ENCODE assay signal across 32 cellular contexts in genomic region chr11:78878631-78879030, GRCh38.
"Had no signal": no experiment of that assay in that cellular context is flagged by ENCODE, and none has a peak within 500 bp of the region (broad histone marks: within the 10 kb centered on the region; RNA-seq: fewer than 3 reads in every experiment).

No MANE protein-coding gene starts in this region.

- H3K9me3 ChIP-seq: gastroesophageal sphincter, left ventricle myocardium inferior, lower lobe of right lung, neutrophil, pancreas, right lobe of liver, suprapubic skin, transverse colon, upper lobe of right lung, uterus had no signal

- H3K27ac ChIP-seq: dorsolateral prefrontal cortex, epithelial cell of prostate, gastroesophageal sphincter, heart right ventricle, left ventricle myocardium inferior, lower lobe of right lung, neutrophil, pancreas, right lobe of liver, suprapubic skin, transverse colon, upper lobe of right lung, uterus had no signal

- H3K27me3 ChIP-seq: dorsolateral prefrontal cortex, gastroesophageal sphincter, heart right ventricle, pancreas, right lobe of liver, suprapubic skin, transverse colon, upper lobe of right lung, uterus had no signal

- H3K4me3 Mint-ChIP-seq: immature natural killer cell; natural killer cell; neural crest cell; stimulated activated naive CD8-positive, alpha-beta T cell treated with anti-CD3 and anti-CD28 coated beads, Interleukin-15, amount 100 ng/mL, for 72 hours had no signal

- H3K4me3 ChIP-seq: dorsolateral prefrontal cortex, gastroesophageal sphincter, heart right ventricle, left ventricle myocardium inferior, lower lobe of right lung, pancreas, right lobe of liver, suprapubic skin, transverse colon, upper lobe of right lung, uterus had no signal

- DNase-seq: cerebellar nuclear complex; cortex of kidney; dorsolateral prefrontal cortex; effector CD4-positive, alpha-beta T cell; foreskin fibroblast; glutamatergic neuron; heart right ventricle; hippocampal formation; immature natural killer cell; islet precursor cell; kidney glomerular epithelial cell; left colon; left ventricle myocardium inferior; lower lobe of right lung; natural killer cell; right lobe of liver; small intestine; stimulated activated CD4-positive, alpha-beta T cell treated with anti-CD3 and anti-CD28 coated beads, Interleukin-12 subunit alpha, Interleukin-12 subunit beta, amount 100 ng/mL, for 4 hours; stimulated activated CD4-positive, alpha-beta T cell treated with anti-CD3 and anti-CD28 coated beads, Interleukin-1b, Interleukin-23, amount 100 ng/mL, for 48 hours; stimulated activated CD4-positive, alpha-beta T cell treated with anti-CD3 and anti-CD28 coated beads, Interleukin-4, amount 100 ng/mL, for 1 hour; stimulated activated CD8-positive, alpha-beta memory T cell treated with anti-CD3 and anti-CD28 coated beads, Interleukin-4, amount 100 ng/mL, for 48 hours; stimulated activated naive CD4-positive, alpha-beta T cell; stimulated activated naive CD8-positive, alpha-beta T cell treated with anti-CD3 and anti-CD28 coated beads, Interleukin-15, amount 100 ng/mL, for 72 hours; transverse colon; upper lobe of right lung; uterus had no signal

- H3K27me3 Mint-ChIP-seq: stimulated activated naive CD8-positive, alpha-beta T cell treated with anti-CD3 and anti-CD28 coated beads, Interleukin-15, amount 100 ng/mL, for 72 hours had no signal

- H3K36me3 Mint-ChIP-seq: immature natural killer cell, natural killer cell had no signal

- H3K4me1 Mint-ChIP-seq: immature natural killer cell; natural killer cell; neural crest cell; stimulated activated naive CD8-positive, alpha-beta T cell treated with anti-CD3 and anti-CD28 coated beads, Interleukin-15, amount 100 ng/mL, for 72 hours had no signal

- H3K27ac Mint-ChIP-seq: immature natural killer cell; natural killer cell; stimulated activated naive CD8-positive, alpha-beta T cell treated with anti-CD3 and anti-CD28 coated beads, Interleukin-15, amount 100 ng/mL, for 72 hours had no signal

- H3K4me1 ChIP-seq: gastroesophageal sphincter, heart right ventricle, left ventricle myocardium inferior, lower lobe of right lung, pancreas, right lobe of liver, suprapubic skin, transverse colon, upper lobe of right lung, uterus had no signal

- H3K36me3 ChIP-seq: gastroesophageal sphincter, heart right ventricle, left ventricle myocardium inferior, lower lobe of right lung, neutrophil, pancreas, right lobe of liver, suprapubic skin, transverse colon, upper lobe of right lung, uterus had no signal
